8 cellular contexts compared by ENCODE assay signal in the genomic region with DNA sequence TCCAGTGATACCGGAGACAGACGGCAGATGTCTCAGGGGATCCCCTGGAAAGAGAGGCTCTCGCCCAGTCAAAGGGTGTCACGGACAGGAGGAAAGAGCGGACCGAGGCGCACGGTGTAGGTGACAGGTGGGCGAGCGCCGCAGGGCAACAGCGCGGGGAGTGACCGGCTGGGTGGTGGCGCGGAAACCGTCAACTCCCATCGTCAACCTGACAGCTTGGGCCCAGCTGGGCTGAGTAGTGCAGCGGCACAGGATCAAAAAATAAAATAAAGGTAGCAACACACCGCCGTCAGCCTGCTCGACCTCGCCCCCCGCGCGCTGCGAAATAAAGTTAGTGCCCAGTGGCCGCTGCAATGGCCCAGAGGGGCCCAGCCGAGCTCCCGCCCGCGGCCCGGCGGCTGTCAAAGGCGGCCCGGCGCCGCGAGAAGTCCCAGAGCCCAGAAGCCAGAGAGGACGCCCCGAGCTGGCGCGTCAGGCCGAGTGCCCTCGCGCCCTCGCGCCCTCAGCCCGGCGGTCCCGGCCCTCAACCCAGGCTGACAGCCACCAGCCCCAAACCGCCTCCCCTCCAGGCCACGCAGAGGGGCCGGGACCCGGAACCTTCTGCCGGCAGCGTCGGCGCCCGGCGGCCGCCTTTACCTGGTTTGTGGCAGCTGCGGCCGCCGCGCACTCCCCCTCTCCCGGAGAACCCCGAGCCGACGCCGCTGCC. TPM values are rescaled to one million over a fixed set of nuclear protein-coding genes. Genes with fewer than 3 reads are reported as not detected.
DNase-seq lines count a peak whose midpoint lies in the region; ATAC-seq and TF ChIP-seq lines count a peak whose summit lies in the region.

A gene with protein sequence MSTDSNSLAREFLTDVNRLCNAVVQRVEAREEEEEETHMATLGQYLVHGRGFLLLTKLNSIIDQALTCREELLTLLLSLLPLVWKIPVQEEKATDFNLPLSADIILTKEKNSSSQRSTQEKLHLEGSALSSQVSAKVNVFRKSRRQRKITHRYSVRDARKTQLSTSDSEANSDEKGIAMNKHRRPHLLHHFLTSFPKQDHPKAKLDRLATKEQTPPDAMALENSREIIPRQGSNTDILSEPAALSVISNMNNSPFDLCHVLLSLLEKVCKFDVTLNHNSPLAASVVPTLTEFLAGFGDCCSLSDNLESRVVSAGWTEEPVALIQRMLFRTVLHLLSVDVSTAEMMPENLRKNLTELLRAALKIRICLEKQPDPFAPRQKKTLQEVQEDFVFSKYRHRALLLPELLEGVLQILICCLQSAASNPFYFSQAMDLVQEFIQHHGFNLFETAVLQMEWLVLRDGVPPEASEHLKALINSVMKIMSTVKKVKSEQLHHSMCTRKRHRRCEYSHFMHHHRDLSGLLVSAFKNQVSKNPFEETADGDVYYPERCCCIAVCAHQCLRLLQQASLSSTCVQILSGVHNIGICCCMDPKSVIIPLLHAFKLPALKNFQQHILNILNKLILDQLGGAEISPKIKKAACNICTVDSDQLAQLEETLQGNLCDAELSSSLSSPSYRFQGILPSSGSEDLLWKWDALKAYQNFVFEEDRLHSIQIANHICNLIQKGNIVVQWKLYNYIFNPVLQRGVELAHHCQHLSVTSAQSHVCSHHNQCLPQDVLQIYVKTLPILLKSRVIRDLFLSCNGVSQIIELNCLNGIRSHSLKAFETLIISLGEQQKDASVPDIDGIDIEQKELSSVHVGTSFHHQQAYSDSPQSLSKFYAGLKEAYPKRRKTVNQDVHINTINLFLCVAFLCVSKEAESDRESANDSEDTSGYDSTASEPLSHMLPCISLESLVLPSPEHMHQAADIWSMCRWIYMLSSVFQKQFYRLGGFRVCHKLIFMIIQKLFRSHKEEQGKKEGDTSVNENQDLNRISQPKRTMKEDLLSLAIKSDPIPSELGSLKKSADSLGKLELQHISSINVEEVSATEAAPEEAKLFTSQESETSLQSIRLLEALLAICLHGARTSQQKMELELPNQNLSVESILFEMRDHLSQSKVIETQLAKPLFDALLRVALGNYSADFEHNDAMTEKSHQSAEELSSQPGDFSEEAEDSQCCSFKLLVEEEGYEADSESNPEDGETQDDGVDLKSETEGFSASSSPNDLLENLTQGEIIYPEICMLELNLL (N-terminal part only) (minus strand): TSS at position 700 of the 706 bp plus-strand sequence. CDS start 36,489 bp downstream, outside the sequence.

- TF ChIP-seq POLR2A in lower leg skin (IDR thresholded peaks at IDR 0.05) = no peak

- peak; percentile 52 for ATAC-seq in HG02798 (IDR thresholded peaks at IDR 0.05; ENCODE audit: poor library complexity, unreplicated experiment)

- 0 to 1% methylated on average over 61 to 62 of the region's 71 CpGs for WGBS in lower leg skin, 2 donors

- H3K4me3 ChIP-seq in dorsolateral prefrontal cortex (peak within 1 kb of the TSS; percentile 56 to 100 (median 97)), lower leg skin (ENCODE audit: low read depth, poor library complexity, severe bottlenecking) (peak within 1 kb of the TSS; percentile 67)

- intact Hi-C loops in dorsolateral prefrontal cortex (cut with DNase I) (loop anchor here in 1 of 2 donors (2.0 to 10.0 kb wide), 4 partner anchors 106 to 742 kb away; a partner anchor contains a TSS), lower leg skin (cut with DNase I; ENCODE audit: low total_unique reads) (loop anchor here (5.0 to 10.0 kb wide), 2 partner anchors 88 to 106 kb away; no protein-coding TSS in a partner anchor)

- DNase-seq in SKM-1 treated with dmso at 0.1 percent for 144 hours (lab: John Stamatoyannopoulos, UW; ENCODE audit: unreplicated experiment) (peak; percentile 68), SKM-1 (lab: John Stamatoyannopoulos, UW; ENCODE audit: unreplicated experiment) (no peak), NCI-H128 (lab: John Stamatoyannopoulos, UW; ENCODE audit: unreplicated experiment) (peak; percentile 12), dorsolateral prefrontal cortex (peak in 7 of 10 donors; percentile 38 to 64 (median 54)), lower leg skin (ENCODE audit: low spot score in 2 of 2) (peak; percentile 62 to 92)
- DNase-seq in activated CD4-positive, alpha-beta T cell treated with anti-CD3 and anti-CD28 coated beads for 48 hours = peak; percentile 68
- peak; percentile 35 for DNase-seq in stimulated activated CD8-positive, alpha-beta memory T cell treated with anti-CD3 and anti-CD28 coated beads, Interleukin-12 subunit alpha, Interleukin-12 subunit beta, amount 100 ng/mL, for 4 hours (ENCODE audit: low read depth)

- TF ChIP-seq CTCF in dorsolateral prefrontal cortex (IDR thresholded peaks at IDR 0.05 in 54 of 56, conservative IDR thresholded peaks at IDR 0.05 in 2 of 56; ENCODE audit: low read depth in 1 of 56, partially characterized antibody in 56 of 56) (peak in 29 of 56 donors; percentile 5 to 51 (median 25)), lower leg skin (IDR thresholded peaks at IDR 0.05) (no peak)

- no peaks in the 10 kb centered on the region for H3K27me3 ChIP-seq in dorsolateral prefrontal cortex

- H3K27ac ChIP-seq in dorsolateral prefrontal cortex = peak within 1 kb of the TSS; percentile 49 to 98 (median 92)

RNA-seq across cellular contexts. Expression of the gene that starts here (rescaled TPM):
- total RNA-seq in dorsolateral prefrontal cortex (10 to 100 TPM; 43.6 to 84.7 (median 61.2) TPM), lower leg skin (10 to 100 TPM; 38.5 to 43.9 (median 40.9) TPM)

Comparison
In these comparisons a context has a peak if more than half of its experiments do, and no peak if none do; other contexts are left out.
1. CTCF ChIP-seq: peak in dorsolateral prefrontal cortex (29 of 56); none in lower leg skin (0 of 3).